ENCODE assay signal across 8 cellular contexts in the genomic region with DNA sequence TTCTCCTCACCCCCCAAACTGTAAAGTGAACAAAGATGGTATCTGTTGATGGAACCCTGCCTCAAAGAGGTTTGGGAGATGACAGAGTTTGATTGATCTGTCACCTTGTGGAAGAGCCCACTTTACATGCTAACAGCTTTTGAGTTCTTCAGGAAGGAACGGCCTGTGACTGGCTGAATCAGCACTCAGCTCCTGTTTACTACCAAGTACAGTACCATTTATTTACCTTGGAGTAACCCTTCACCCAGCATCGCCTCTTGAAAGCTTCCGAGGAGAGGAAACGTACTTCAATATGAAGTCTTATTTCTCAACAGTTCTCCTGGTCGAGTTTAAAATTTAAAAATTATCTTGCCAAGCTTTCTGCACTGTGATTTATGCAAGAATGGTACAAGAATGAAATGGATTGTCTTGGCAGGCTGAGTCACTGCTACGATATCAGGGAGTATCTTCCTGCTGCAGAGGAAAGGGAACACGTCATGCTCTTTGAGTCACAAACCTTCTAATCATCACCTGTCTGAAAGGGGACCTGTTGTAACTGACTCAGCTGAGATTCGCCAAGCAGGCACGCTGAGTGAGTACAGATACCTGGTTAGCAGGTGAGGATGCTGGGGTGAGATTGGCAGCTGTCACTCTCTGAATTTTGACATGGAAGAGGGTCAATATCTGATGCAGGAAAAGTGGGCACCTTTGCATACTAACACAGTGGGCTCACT. TPM values are rescaled to one million over a fixed set of nuclear protein-coding genes. Genes with fewer than 3 reads are reported as not detected.
A peak's percentile ranks its signal among the peaks of the same experiment; 100 is the strongest.
DNase-seq lines count a peak whose midpoint lies in the region; ATAC-seq and TF ChIP-seq lines count a peak whose summit lies in the region.

No MANE protein-coding gene starts in this region.

- DNase-seq in AG08396 (ENCODE audit: low spot score) = peak; percentile 35
- peak; percentile 97 for DNase-seq in HT1080 (ENCODE audit: low read depth)
- peak; percentile 97 for DNase-seq in cardiac fibroblast (ENCODE audit: low read depth in 2 of 2)
- no peak for DNase-seq in lung (ENCODE audit: low spot score)
- no peak for DNase-seq in SHP77 (lab: John Stamatoyannopoulos, UW)
- no peak for DNase-seq in NCI-H2171 (lab: John Stamatoyannopoulos, UW)

- H3K36me3 ChIP-seq in lung (ENCODE audit: control insufficient read depth in 2 of 2, insufficient read depth in 2 of 2, low read length in 2 of 2) = no peaks in the 10 kb centered on the region

- H3K4me3 ChIP-seq in cardiac fibroblast (replicated peaks in 1 of 2; ENCODE audit: low read depth in 2 of 2, low read length in 2 of 2) (no peak overlapping the region), lung (no peak overlapping the region)

- WGBS in lung, 2 donors = 44 to 66% methylated on average over 9 of the region's 9 CpGs

- H3K9me3 ChIP-seq in lung (ENCODE audit: control insufficient read depth in 2 of 2, insufficient read depth in 1 of 2, low read length in 1 of 2) = no peaks in the 10 kb centered on the region

- ATAC-seq in lung (ENCODE audit: insufficient read depth, low FRiP score) (peak; percentile 73), HG03025 (IDR thresholded peaks at IDR 0.05; ENCODE audit: low FRiP score, unreplicated experiment) (no peak), HG03378 (IDR thresholded peaks at IDR 0.05; ENCODE audit: unreplicated experiment) (no peak)

- TF ChIP-seq CTCF in cardiac fibroblast (IDR thresholded peaks at IDR 0.05; ENCODE audit: low read depth, low read length) = no peak
- no peak for TF ChIP-seq CTCF in lung (IDR thresholded peaks at IDR 0.05; ENCODE audit: control extremely low read depth, extremely low read depth)

- H3K27ac ChIP-seq in lung (ENCODE audit: low read depth in 1 of 2, low read length in 1 of 2) = peak overlapping the region; percentile 69 to 83

- peaks cover 11 to 16% of the 10 kb centered on the region in 2 donors for H3K4me1 ChIP-seq in lung (ENCODE audit: control insufficient read depth in 2 of 2, insufficient read depth in 2 of 2, low read length in 2 of 2)

- H3K27me3 ChIP-seq in lung (ENCODE audit: control insufficient read depth, insufficient read depth) = no peaks in the 10 kb centered on the region

RNA-seq across cellular contexts. Expression of gene KLF6, which starts 30.1 kb away (rescaled TPM):
- 59.7 and 93.0 TPM in 2 replicates for total RNA-seq in HT1080 (2014; rRNA removed; shearing (Covaris generic))
- 75.1 and 87.5 TPM in 2 replicates for polyA plus RNA-seq in HT1080 (2015; cell fraction: cytosol; rRNA removed)
- polyA plus RNA-seq in HT1080 (2015; cell fraction: nucleus; rRNA removed) = 247 and 255 TPM in 2 replicates
- total RNA-seq in lung = 100 to 1,000 TPM; 173 to 264 TPM
- polyA plus RNA-seq in lung = 100 to 1,000 TPM in 1 of 2 donors, 10 to 100 TPM in 1; 45.6 to 146 TPM

Comparison
In these comparisons a context has a peak if more than half of its experiments do, and no peak if none do; other contexts are left out.
1. DNase-seq: peak in AG08396 (single experiment), HT1080 (single experiment) and cardiac fibroblast (2 of 2); none in lung (single experiment), SHP77 (0 of 2) and NCI-H2171 (single experiment).